2 cellular contexts compared by ENCODE assay signal in genomic region chr20:32920066-32920465, GRCh38.
TF ChIP-seq lines count a peak whose summit lies in the region.

No MANE protein-coding gene starts in this region.

TF ChIP-seq in SK-N-SH, 30 proteins besides CTCF, POLR2A, EP300 and RAD21 (continued from another document):
- TF ChIP-seq REST (IDR thresholded peaks at IDR 0.05; ENCODE audit: low read depth, low read length) = no peak

TF ChIP-seq in SK-N-SH treated with all-trans-retinoic acid at 6 μM for 48 hours, 23 proteins besides CTCF, POLR2A, EP300 and RAD21 (continued from another document):
- no peak for TF ChIP-seq ZNF565 (CRISPR knock-in tag; conservative IDR thresholded peaks at IDR 0.05; ENCODE audit: low read depth)
- TF ChIP-seq CSRNP3 (CRISPR knock-in tag; IDR thresholded peaks at IDR 0.05) = no peak
- TF ChIP-seq RARB (CRISPR knock-in tag; IDR thresholded peaks at IDR 0.05) = no peak
- no peak for TF ChIP-seq ZNF8 (CRISPR knock-in tag; IDR thresholded peaks at IDR 0.05)
- no peak for TF ChIP-seq TCF4 (CRISPR knock-in tag; IDR thresholded peaks at IDR 0.05; ENCODE audit: borderline replicate concordance)
- no peak for TF ChIP-seq BACH2 (CRISPR knock-in tag; IDR thresholded peaks at IDR 0.05; ENCODE audit: borderline replicate concordance)
- TF ChIP-seq ZC3H10 (CRISPR knock-in tag; IDR thresholded peaks at IDR 0.05) = no peak
- TF ChIP-seq PATZ1 (CRISPR knock-in tag; IDR thresholded peaks at IDR 0.05; ENCODE audit: borderline replicate concordance) = no peak
- TF ChIP-seq ARNTL (CRISPR knock-in tag; IDR thresholded peaks at IDR 0.05; ENCODE audit: borderline replicate concordance, low read depth) = no peak
- TF ChIP-seq ESRRG (CRISPR knock-in tag; IDR thresholded peaks at IDR 0.05) = no peak
